In genomic region chr3:14549256-14549931, GRCh38 we compare ENCODE assay signal across 10 cellular contexts. TPM values are rescaled to one million over a fixed set of nuclear protein-coding genes. Genes with fewer than 3 reads are reported as not detected.
A peak's percentile ranks its signal among the peaks of the same experiment; 100 is the strongest.
DNase-seq lines count a peak whose midpoint lies in the region; TF ChIP-seq lines count a peak whose summit lies in the region.
"Had no signal": no experiment of that assay in that cellular context is flagged by ENCODE, and none has a peak within 500 bp of the region (broad histone marks: within the 10 kb centered on the region; RNA-seq: fewer than 3 reads in every experiment).

No MANE protein-coding gene starts in this region.

- DNase-seq in AG04449 (ENCODE audit: low read depth, low spot score) (no peak), RPMI7951 (ENCODE audit: low read depth) (peak; percentile 41), fibroblast of villous mesenchyme (ENCODE audit: low read depth) (peak; percentile 9), NCI-H1436 treated with DMSO at 0.1 percent for 48 hours (lab: John Stamatoyannopoulos, UW) (no peak), C1 segment of cervical spinal cord (lab: John Stamatoyannopoulos, UW) (no peak)
- no peak for DNase-seq in stimulated activated CD4-positive, alpha-beta T cell treated with anti-CD3 and anti-CD28 coated beads, Interleukin-2, amount 100 ng/mL, for 24 hours
- no peak for DNase-seq in activated naive CD4-positive, alpha-beta T cell (lab: John Stamatoyannopoulos, UW)
- DNase-seq: NCI-H2171 had no signal

- TF ChIP-seq CTCF in AG04449 (IDR thresholded peaks at IDR 0.05; ENCODE audit: insufficient read depth, low read length, missing control alignments) (peak; percentile 22), GM12875 (IDR thresholded peaks at IDR 0.05; ENCODE audit: borderline replicate concordance, insufficient read depth, low read depth, low read length) (peak; percentile 36; the same call in 1 of the 2 replicates), fibroblast of villous mesenchyme (IDR thresholded peaks at IDR 0.05; ENCODE audit: insufficient read depth, low read depth, low read length) (peak; percentile 45)

- CTCF ChIA-PET in AG04449 (lab: Yijun Ruan, JAX) = interaction anchor here (0.7 to 6.9 kb wide), 17 partner anchors 10 to 653 kb away, joined by 3 to 81 read pairs (median 7); partner anchors contain the start of genes CCDC174 and GRIP2

- H3K4me3 ChIP-seq in AG04449 (ENCODE audit: low read depth, low read length) (no peak overlapping the region), GM12875 (ENCODE audit: low read depth, low read length) (no peak overlapping the region), fibroblast of villous mesenchyme (ENCODE audit: low read depth, low read length) (no peak overlapping the region)
- H3K4me3 ChIP-seq: HAP-1 had no signal

- POLR2A ChIA-PET in AG04449 (lab: Yijun Ruan, JAX) = no interaction called here

RNA-seq across cellular contexts. Expression of gene GRIP2, which starts 9.3 kb away (rescaled TPM):
- total RNA-seq in RPMI7951 (2014; rRNA removed; shearing (Covaris generic)) = under 0.01 TPM in 1 of 2 replicates, not detected in the other
- 0.64 and 1.7 TPM in 2 replicates for total RNA-seq in fibroblast of villous mesenchyme

Comparison
In these comparisons a context has a peak if more than half of its experiments do, and no peak if none do; other contexts are left out.
1. DNase-seq: peak in RPMI7951 (single experiment) and fibroblast of villous mesenchyme (single experiment); none in AG04449 (single experiment), NCI-H1436 treated with DMSO at 0.1 percent for 48 hours (single experiment), C1 segment of cervical spinal cord (0 of 14), stimulated activated CD4-positive, alpha-beta T cell treated with anti-CD3 and anti-CD28 coated beads, Interleukin-2, amount 100 ng/mL, for 24 hours (0 of 2) and activated naive CD4-positive, alpha-beta T cell (0 of 4).
2. Peak in every context shown above with its lines, with median percentiles within 50 percentile points of each other: CTCF ChIP-seq.